8 cellular contexts compared by ENCODE assay signal in the genomic region with DNA sequence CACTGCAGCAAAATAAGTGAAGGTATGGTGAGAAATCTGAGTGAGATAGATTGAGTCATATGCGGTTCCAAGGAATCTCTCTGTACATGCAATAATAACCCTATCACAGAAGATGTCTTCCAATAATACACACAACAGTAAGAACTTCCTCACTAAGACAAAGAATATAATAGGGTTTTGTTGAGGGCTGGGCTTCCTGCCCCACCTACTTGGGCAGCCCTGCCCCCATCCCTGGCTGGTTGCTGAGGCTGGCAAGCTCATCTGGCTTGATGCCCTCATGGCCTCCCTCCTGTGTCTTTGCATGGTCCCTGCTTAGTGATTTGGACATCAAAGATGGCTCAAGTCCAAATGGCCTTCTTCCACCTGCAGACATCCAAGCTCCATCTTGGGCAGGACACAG. TPM values are rescaled to one million over a fixed set of nuclear protein-coding genes. Genes with fewer than 3 reads are reported as not detected.
DNase-seq lines count a peak whose midpoint lies in the region; ATAC-seq and TF ChIP-seq lines count a peak whose summit lies in the region.
"Had no signal": no experiment of that assay in that cellular context is flagged by ENCODE, and none has a peak within 500 bp of the region (broad histone marks: within the 10 kb centered on the region; RNA-seq: fewer than 3 reads in every experiment).

No MANE protein-coding gene starts in this region.

- no peaks in the 10 kb centered on the region for H3K27me3 ChIP-seq in uterus

- no peaks in the 10 kb centered on the region for H3K9me3 ChIP-seq in uterus

- ATAC-seq in GM21381 (IDR thresholded peaks at IDR 0.05; ENCODE audit: unreplicated experiment) (no peak), GM18867 (IDR thresholded peaks at IDR 0.05; ENCODE audit: unreplicated experiment) (no peak)
- ATAC-seq: left colon had no signal

- intact Hi-C loops in uterus (cut with DNase I; ENCODE audit: low total_unique reads), result no loop called here

- H3K27ac ChIP-seq in caudate nucleus (ENCODE audit: low read depth, low read length) (peak overlapping the region; percentile 86), uterus (no peak overlapping the region)

- no peaks in the 10 kb centered on the region for H3K4me1 ChIP-seq in uterus

- peak; percentile 43 for DNase-seq in HCEC 1CT
- DNase-seq in RPMI8226, result peak; percentile 81
- peak in 58 of 61 donors; percentile 1 to 84 (median 57) for DNase-seq in caudate nucleus (lab: John Stamatoyannopoulos, UW)
- peak; percentile 55 for DNase-seq in occipital lobe (lab: John Stamatoyannopoulos, UW)
- no peak for DNase-seq in uterus
- DNase-seq: left colon had no signal

- no peak overlapping the region for H3K4me3 ChIP-seq in uterus

- TF ChIP-seq POLR2A in uterus (IDR thresholded peaks at IDR 0.05), result no peak

- no peaks in the 10 kb centered on the region for H3K36me3 ChIP-seq in uterus

- TF ChIP-seq CTCF in uterus (IDR thresholded peaks at IDR 0.05), result no peak

RNA-seq across cellular contexts. Expression of a gene that starts 2.7 kb away (rescaled TPM):
- total RNA-seq in occipital lobe (18.1 TPM), uterus (10 to 100 TPM; 20.0 to 59.1 (median 31.7) TPM)

Comparison
In these comparisons a context has a peak if more than half of its experiments do, and no peak if none do; other contexts are left out.
1. DNase-seq: peak in HCEC 1CT (single experiment), RPMI8226 (single experiment), caudate nucleus (58 of 61) and occipital lobe (single experiment); none in uterus (0 of 2).